8 cellular contexts compared by ENCODE assay signal in genomic region chr12:122078141-122079037, GRCh38. TPM values are rescaled to one million over a fixed set of nuclear protein-coding genes. Genes with fewer than 3 reads are reported as not detected.
DNase-seq lines count a peak whose midpoint lies in the region; TF ChIP-seq lines count a peak whose summit lies in the region.

TSS of gene MLXIP (plus strand) at chr12:122078756. CDS start at chr12:122078854, 98 bp downstream.

- TF ChIP-seq CTCF in fibroblast of pulmonary artery (IDR thresholded peaks at IDR 0.05; ENCODE audit: low read length, missing control alignments) (no peak), nephron progenitor cell (IDR thresholded peaks at IDR 0.05) (no peak), stomach (IDR thresholded peaks at IDR 0.05) (no peak)

- WGBS in stomach, 5 donors, result 1 to 3% (median 2%) methylated on average over 27 to 114 of the region's 114 CpGs

- peak within 1 kb of the TSS; percentile 87 to 94 (median 92) for H3K27ac ChIP-seq in stomach

- H3K36me3 Mint-ChIP-seq in nephron progenitor cell (ENCODE audit: low read depth), result peaks cover 24% of the 10 kb centered on the region

- H3K9me3 ChIP-seq in stomach, result no peaks in the 10 kb centered on the region

- peak; percentile 96 for DNase-seq in Daoy (ENCODE audit: low read depth)
- peak; percentile 75 for DNase-seq in GOT3 (lab: John Stamatoyannopoulos, UW)
- peak; percentile 96 for DNase-seq in LoVo (ENCODE audit: low spot score)
- DNase-seq in activated T-helper 9 cell treated with anti-CD3 and anti-CD28 coated beads, Interleukin-2, amount 50 U/mL, for 16 hours (ENCODE audit: low read depth), result peak; percentile 83
- peak; percentile 93 for DNase-seq in fibroblast of pulmonary artery (ENCODE audit: low read depth)
- peak; percentile 95 for DNase-seq in nephron progenitor cell
- peak; percentile 96 for DNase-seq in stomach

- H3K4me3 ChIP-seq in fibroblast of pulmonary artery (replicated peaks; ENCODE audit: low read depth, low read length) (peak within 1 kb of the TSS; percentile 96), stomach (peak within 1 kb of the TSS; percentile 76 to 91 (median 82))

- TF ChIP-seq POLR2A in Raji (IDR thresholded peaks at IDR 0.05; ENCODE audit: insufficient read depth, low read depth, low read length), result peak; percentile 90
- TF ChIP-seq POLR2A in stomach (IDR thresholded peaks at IDR 0.05), result peak in 1 of 4 donors; percentile 12

- H3K4me1 ChIP-seq in stomach, result peaks cover 27 to 47% (median 43%) of the 10 kb centered on the region in 4 donors

- TF ChIP-seq EP300 in stomach (IDR thresholded peaks at IDR 0.05), result no peak

- peaks cover 6% of the 10 kb centered on the region for H3K9me3 Mint-ChIP-seq in nephron progenitor cell

- peak within 1 kb of the TSS; percentile 84 for H3K4me3 Mint-ChIP-seq in nephron progenitor cell

- H3K27me3 ChIP-seq in stomach, result no peaks in the 10 kb centered on the region

- H3K27ac Mint-ChIP-seq in nephron progenitor cell, result peak within 1 kb of the TSS; percentile 26

- intact Hi-C loops in stomach (cut with DNase I; ENCODE audit: low total_unique reads), result no loop called here

- peaks cover 49% of the 10 kb centered on the region for H3K4me1 Mint-ChIP-seq in nephron progenitor cell

- no peaks in the 10 kb centered on the region for H3K27me3 Mint-ChIP-seq in nephron progenitor cell (ENCODE audit: low read depth, poor library complexity)

- H3K36me3 ChIP-seq in stomach, result peaks cover 0 to under 1% (median under 1%) of the 10 kb centered on the region in 4 donors

RNA-seq across cellular contexts. Expression of gene MLXIP, which starts in this region (rescaled TPM):
- total RNA-seq in Daoy (2014; rRNA removed; shearing (Covaris generic)), result 3.4 and 7.1 TPM in 2 replicates
- 100 to 1,000 TPM in 1 of 5 donors, 10 to 100 TPM in 4; 34.5 to 140 (median 37.1) TPM for total RNA-seq in stomach
- polyA plus RNA-seq in stomach, result 10 to 100 TPM; 12.3 to 28.0 (median 16.6) TPM

Comparison
In these comparisons a context has a peak if more than half of its experiments do, and no peak if none do; other contexts are left out.
1. Peak in every context shown above with its lines: DNase-seq, H3K4me3 ChIP-seq and H3K27ac ChIP-seq.